1 cellular context compared by ENCODE assay signal in the genomic region with DNA sequence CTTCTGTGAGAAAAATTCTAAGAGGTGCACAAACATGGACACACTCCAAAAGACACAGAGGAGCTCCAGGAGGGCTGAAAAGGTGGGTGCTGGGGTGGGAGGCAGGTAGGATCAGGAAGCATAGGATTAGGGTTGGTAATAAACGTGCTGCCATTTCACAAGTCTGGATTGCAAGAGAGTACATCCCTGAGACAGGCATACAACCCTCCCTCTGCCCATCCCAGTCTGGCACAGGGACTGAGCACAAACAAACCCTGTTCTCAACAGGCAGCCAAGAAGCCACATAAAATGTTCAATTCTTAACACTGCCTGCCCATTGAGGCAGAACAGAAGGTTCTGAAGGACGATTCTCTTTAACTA.
TF ChIP-seq lines count a peak whose summit lies in the region.

No MANE protein-coding gene starts in this region.

TF ChIP-seq in SK-N-SH, 30 proteins besides CTCF, POLR2A, EP300 and RAD21 (continued from another document):
- TF ChIP-seq, protein P1, sequence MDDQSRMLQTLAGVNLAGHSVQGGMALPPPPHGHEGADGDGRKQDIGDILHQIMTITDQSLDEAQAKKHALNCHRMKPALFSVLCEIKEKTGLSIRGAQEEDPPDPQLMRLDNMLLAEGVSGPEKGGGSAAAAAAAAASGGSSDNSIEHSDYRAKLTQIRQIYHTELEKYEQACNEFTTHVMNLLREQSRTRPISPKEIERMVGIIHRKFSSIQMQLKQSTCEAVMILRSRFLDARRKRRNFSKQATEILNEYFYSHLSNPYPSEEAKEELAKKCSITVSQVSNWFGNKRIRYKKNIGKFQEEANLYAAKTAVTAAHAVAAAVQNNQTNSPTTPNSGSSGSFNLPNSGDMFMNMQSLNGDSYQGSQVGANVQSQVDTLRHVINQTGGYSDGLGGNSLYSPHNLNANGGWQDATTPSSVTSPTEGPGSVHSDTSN (IDR thresholded peaks at IDR 0.05): no peak
